ENCODE assay signal across 8 cellular contexts in genomic region chr5:65034782-65035181, GRCh38.
DNase-seq lines count a peak whose midpoint lies in the region; ATAC-seq and TF ChIP-seq lines count a peak whose summit lies in the region.

No MANE protein-coding gene starts in this region.

- peaks cover 4% of the 10 kb centered on the region for H3K36me3 Mint-ChIP-seq in activated CD8-positive, alpha-beta memory T cell treated with anti-CD3 and anti-CD28 coated beads, Interleukin-2, amount 10 ng/mL, durations not matched to agents 7 days and 5 days
- H3K36me3 Mint-ChIP-seq in activated CD8-positive, alpha-beta T cell treated with anti-CD3 and anti-CD28 coated beads, Interleukin-2, amount 10 ng/mL, durations not matched to agents 7 days and 5 days (ENCODE audit: low read depth) = no peaks in the 10 kb centered on the region

- H3K27ac ChIP-seq in iPS-20b (ENCODE audit: low read length) (peak overlapping the region; percentile 50), subcutaneous abdominal adipose tissue (ENCODE audit: low read depth, low read length) (peak overlapping the region; percentile 90)

- CTCF ChIA-PET in activated CD8-positive, alpha-beta memory T cell treated with anti-CD3 and anti-CD28 coated beads, Interleukin-2, amount 10 ng/mL, durations not matched to agents 7 days and 5 days (lab: Charles Lee) = interaction anchor here (1.3 to 3.2 kb wide), 3 partner anchors 41 to 448 kb away, joined by 3 to 14 read pairs (median 5); no protein-coding TSS in a partner anchor
- CTCF ChIA-PET in activated CD8-positive, alpha-beta T cell treated with anti-CD3 and anti-CD28 coated beads, Interleukin-2, amount 10 ng/mL, durations not matched to agents 7 days and 5 days (lab: Charles Lee) = interaction anchor here (1.0 to 1.2 kb wide), 2 partner anchors 13 to 449 kb away, joined by 3 read pairs; no protein-coding TSS in a partner anchor

- H3K27ac Mint-ChIP-seq in activated CD8-positive, alpha-beta memory T cell treated with anti-CD3 and anti-CD28 coated beads, Interleukin-2, amount 10 ng/mL, durations not matched to agents 7 days and 5 days = peak overlapping the region; percentile 93
- H3K27ac Mint-ChIP-seq in activated CD8-positive, alpha-beta T cell treated with anti-CD3 and anti-CD28 coated beads, Interleukin-2, amount 10 ng/mL, durations not matched to agents 7 days and 5 days = peak overlapping the region; percentile 92

- peaks cover 19% of the 10 kb centered on the region; the same call in 1 of the 2 replicates for H3K27me3 ChIP-seq in iPS-20b (ENCODE audit: insufficient read depth, low read length)
- H3K27me3 ChIP-seq in subcutaneous abdominal adipose tissue (ENCODE audit: control insufficient read depth in 5 of 5, insufficient read depth in 4 of 5, low read length in 5 of 5) = no peaks in the 10 kb centered on the region

- H3K9me3 Mint-ChIP-seq in activated CD8-positive, alpha-beta memory T cell treated with anti-CD3 and anti-CD28 coated beads, Interleukin-2, amount 10 ng/mL, durations not matched to agents 7 days and 5 days (ENCODE audit: low read depth) = no peaks in the 10 kb centered on the region
- no peaks in the 10 kb centered on the region for H3K9me3 Mint-ChIP-seq in activated CD8-positive, alpha-beta T cell treated with anti-CD3 and anti-CD28 coated beads, Interleukin-2, amount 10 ng/mL, durations not matched to agents 7 days and 5 days (ENCODE audit: insufficient read depth)

- H3K4me3 ChIP-seq in iPS-20b (ENCODE audit: low read length) (peak overlapping the region; percentile 75), subcutaneous abdominal adipose tissue (ENCODE audit: low read depth in 1 of 5, low read length in 5 of 5) (peak overlapping the region in 4 of 5 donors; percentile 73 to 77 (median 74)), foreskin fibroblast (ENCODE audit: low read depth in 1 of 2, low read length in 2 of 2) (peak overlapping the region in 1 of 2 donors; percentile 62)

- peak overlapping the region; percentile 71 for H3K4me3 Mint-ChIP-seq in activated CD8-positive, alpha-beta memory T cell treated with anti-CD3 and anti-CD28 coated beads, Interleukin-2, amount 10 ng/mL, durations not matched to agents 7 days and 5 days
- peak overlapping the region; percentile 71 for H3K4me3 Mint-ChIP-seq in activated CD8-positive, alpha-beta T cell treated with anti-CD3 and anti-CD28 coated beads, Interleukin-2, amount 10 ng/mL, durations not matched to agents 7 days and 5 days

- no peak for DNase-seq in activated CD8-positive, alpha-beta memory T cell treated with anti-CD3 and anti-CD28 coated beads, Interleukin-2, amount 10 ng/mL, durations not matched to agents 7 days and 5 days
- DNase-seq in activated CD8-positive, alpha-beta memory T cell treated with anti-CD3 and anti-CD28 coated beads for 24 hours = no peak
- no peak for DNase-seq in activated CD8-positive, alpha-beta T cell treated with anti-CD3 and anti-CD28 coated beads, Interleukin-2, amount 10 ng/mL, durations not matched to agents 7 days and 5 days
- no peak for DNase-seq in stimulated activated CD4-positive, alpha-beta T cell treated with anti-CD3 and anti-CD28 coated beads, Interleukin-2, amount 100 ng/mL, for 24 hours
- DNase-seq in foreskin fibroblast = no peak
- no peak for DNase-seq in GDM1 (lab: John Stamatoyannopoulos, UW)

- no peak for ATAC-seq in activated CD8-positive, alpha-beta memory T cell treated with anti-CD3 and anti-CD28 coated beads, Interleukin-2, amount 10 ng/mL, durations not matched to agents 7 days and 5 days
- ATAC-seq in activated CD8-positive, alpha-beta T cell treated with anti-CD3 and anti-CD28 coated beads, Interleukin-2, amount 10 ng/mL, durations not matched to agents 7 days and 5 days = no peak

- H3K36me3 ChIP-seq in iPS-20b (ENCODE audit: insufficient read depth, low read depth, low read length) (no peaks in the 10 kb centered on the region), subcutaneous abdominal adipose tissue (ENCODE audit: control insufficient read depth in 5 of 5, insufficient read depth in 5 of 5, low read length in 5 of 5) (no peaks in the 10 kb centered on the region)

- no peak for TF ChIP-seq CTCF in foreskin fibroblast (IDR thresholded peaks at IDR 0.05; ENCODE audit: low read depth, low read length)

- H3K4me1 Mint-ChIP-seq in activated CD8-positive, alpha-beta memory T cell treated with anti-CD3 and anti-CD28 coated beads, Interleukin-2, amount 10 ng/mL, durations not matched to agents 7 days and 5 days = peaks cover 39% of the 10 kb centered on the region
- H3K4me1 Mint-ChIP-seq in activated CD8-positive, alpha-beta T cell treated with anti-CD3 and anti-CD28 coated beads, Interleukin-2, amount 10 ng/mL, durations not matched to agents 7 days and 5 days (ENCODE audit: low read depth) = peaks cover 42% of the 10 kb centered on the region

- H3K27me3 Mint-ChIP-seq in activated CD8-positive, alpha-beta memory T cell treated with anti-CD3 and anti-CD28 coated beads, Interleukin-2, amount 10 ng/mL, durations not matched to agents 7 days and 5 days = no peaks in the 10 kb centered on the region
- H3K27me3 Mint-ChIP-seq in activated CD8-positive, alpha-beta T cell treated with anti-CD3 and anti-CD28 coated beads, Interleukin-2, amount 10 ng/mL, durations not matched to agents 7 days and 5 days (ENCODE audit: low read depth) = no peaks in the 10 kb centered on the region

- H3K9me3 ChIP-seq in iPS-20b (ENCODE audit: insufficient read depth, low read depth, low read length) (no peaks in the 10 kb centered on the region), subcutaneous abdominal adipose tissue (ENCODE audit: control insufficient read depth in 5 of 5, low read length in 5 of 5) (no peaks in the 10 kb centered on the region)

- H3K9ac ChIP-seq in iPS-20b (ENCODE audit: low read depth, low read length) (peak overlapping the region; percentile 81; the same call in 1 of the 2 replicates), subcutaneous abdominal adipose tissue (ENCODE audit: low read length in 5 of 5) (peak overlapping the region in 4 of 5 donors; percentile 80 to 91 (median 90))

- H3K4me1 ChIP-seq in iPS-20b (ENCODE audit: insufficient read depth, low read length) (peaks cover 5% of the 10 kb centered on the region; the same call in 1 of the 2 replicates), subcutaneous abdominal adipose tissue (ENCODE audit: control insufficient read depth in 5 of 5, insufficient read depth in 5 of 5, low read length in 5 of 5) (peaks cover 6 to 32% (median 28%) of the 10 kb centered on the region in 5 donors)

- POLR2A ChIA-PET in activated CD8-positive, alpha-beta T cell treated with anti-CD3 and anti-CD28 coated beads, Interleukin-2, amount 10 ng/mL, durations not matched to agents 7 days and 5 days (lab: Charles Lee) = interaction anchor here (0.6 to 3.3 kb wide), 6 partner anchors 12 to 528 kb away, joined by 3 to 20 read pairs (median 4); partner anchors contain the start of genes ADAMTS6, CENPK and PPWD1
